ENCODE assay signal across 1 cellular context in genomic region chr19:3453840-3454239, GRCh38.
TF ChIP-seq lines count a peak whose summit lies in the region.

No MANE protein-coding gene starts in this region.

TF ChIP-seq in K562, 482 proteins besides CTCF, POLR2A, EP300 and RAD21:
- TF ChIP-seq POLR2G (IDR thresholded peaks at IDR 0.05; ENCODE audit: low read depth, low read length) (peak; percentile 47), TRIM28 (IDR thresholded peaks at IDR 0.05) (no peak), ZBTB33 (CRISPR knock-in tag; IDR thresholded peaks at IDR 0.05) (peak; percentile 95), NR3C1 (CRISPR knock-in tag; IDR thresholded peaks at IDR 0.05) (0 out of 2 replicates have a peak, but pooled peaks have one; percentile 13), RBM22 (IDR thresholded peaks at IDR 0.05; ENCODE audit: low read depth, low read length, poor library complexity, severe bottlenecking) (peak; percentile 85)
